ENCODE assay signal across 1 cellular context in the genomic region with DNA sequence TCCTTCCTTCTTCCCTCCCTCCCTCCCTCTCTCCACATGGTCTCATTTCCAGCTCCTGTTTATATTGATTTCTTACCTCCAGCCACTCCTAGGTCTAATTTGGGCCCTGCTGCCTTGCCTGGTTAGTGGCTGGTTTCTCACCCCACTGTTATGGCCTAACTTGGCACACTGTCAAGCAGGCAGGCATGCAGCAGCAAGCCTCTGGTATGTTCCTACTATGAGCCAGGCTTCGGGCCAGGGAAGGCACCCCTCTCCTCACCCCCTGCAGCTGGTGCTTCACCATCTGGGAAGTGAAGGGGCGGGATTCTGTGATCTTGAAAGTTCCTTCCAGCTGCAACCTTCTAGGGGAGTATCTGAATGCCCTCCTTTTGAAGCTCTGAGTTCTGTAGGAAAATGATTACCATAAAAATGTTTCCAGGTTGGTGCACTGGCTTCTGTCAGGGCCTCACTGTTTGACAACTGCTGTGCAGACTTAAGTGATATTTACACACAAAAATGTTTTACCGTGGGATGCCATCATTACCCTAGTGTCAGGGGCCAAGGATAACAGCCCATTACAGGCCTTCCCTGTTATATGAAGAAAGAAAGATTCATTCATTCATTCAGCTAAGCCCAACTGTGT.
TF ChIP-seq lines count a peak whose summit lies in the region.

No MANE protein-coding gene starts in this region.

TF ChIP-seq in HEK293, 187 proteins besides CTCF, POLR2A, EP300 and RAD21 (continued from another document):
- TF ChIP-seq ZNF146 (tag by site-specific recombination; IDR thresholded peaks at IDR 0.05) (no peak), ZNF37A (tag by site-specific recombination; IDR thresholded peaks at IDR 0.05) (no peak), ZNF830 (tag by site-specific recombination; IDR thresholded peaks at IDR 0.05; ENCODE audit: low read depth) (no peak), ZFP69B (tag by site-specific recombination; IDR thresholded peaks at IDR 0.05) (no peak), KLF7 (tag by site-specific recombination; IDR thresholded peaks at IDR 0.05; ENCODE audit: borderline replicate concordance) (no peak), ZNF600 (tag by site-specific recombination; IDR thresholded peaks at IDR 0.05) (no peak), ZIC2 (tag by site-specific recombination; IDR thresholded peaks at IDR 0.05) (peak; percentile 36), ZNF248 (tag by site-specific recombination; IDR thresholded peaks at IDR 0.05) (no peak), SCRT1 (tag by site-specific recombination; IDR thresholded peaks at IDR 0.05; ENCODE audit: borderline replicate concordance) (no peak), IKZF3 (tag by site-specific recombination; IDR thresholded peaks at IDR 0.05) (no peak), ZNF544 (tag by site-specific recombination; IDR thresholded peaks at IDR 0.05) (no peak), ZNF701 (tag by site-specific recombination; IDR thresholded peaks at IDR 0.05) (no peak), SALL2 (tag by site-specific recombination; IDR thresholded peaks at IDR 0.05; ENCODE audit: borderline replicate concordance) (no peak), ZNF324 (tag by site-specific recombination; IDR thresholded peaks at IDR 0.05) (no peak), ZNF350 (tag by site-specific recombination; IDR thresholded peaks at IDR 0.05) (no peak), GLIS1 (tag by site-specific recombination; IDR thresholded peaks at IDR 0.05) (0 out of 2 replicates have a peak, but pooled peaks have one; percentile 6), BCL6B (tag by site-specific recombination; IDR thresholded peaks at IDR 0.05) (no peak), ZNF366 (tag by site-specific recombination; conservative IDR thresholded peaks at IDR 0.05) (0 out of 2 replicates have a peak, but pooled peaks have one; percentile 23), ZNF157 (tag by site-specific recombination; IDR thresholded peaks at IDR 0.05) (no peak), ZNF394 (tag by site-specific recombination; IDR thresholded peaks at IDR 0.05; ENCODE audit: borderline replicate concordance) (no peak), TCF7L2 (IDR thresholded peaks at IDR 0.05; ENCODE audit: borderline replicate concordance, low read depth, low read length) (no peak), ZNF18 (tag by site-specific recombination; IDR thresholded peaks at IDR 0.05) (no peak)
- TF ChIP-seq, protein P1, sequence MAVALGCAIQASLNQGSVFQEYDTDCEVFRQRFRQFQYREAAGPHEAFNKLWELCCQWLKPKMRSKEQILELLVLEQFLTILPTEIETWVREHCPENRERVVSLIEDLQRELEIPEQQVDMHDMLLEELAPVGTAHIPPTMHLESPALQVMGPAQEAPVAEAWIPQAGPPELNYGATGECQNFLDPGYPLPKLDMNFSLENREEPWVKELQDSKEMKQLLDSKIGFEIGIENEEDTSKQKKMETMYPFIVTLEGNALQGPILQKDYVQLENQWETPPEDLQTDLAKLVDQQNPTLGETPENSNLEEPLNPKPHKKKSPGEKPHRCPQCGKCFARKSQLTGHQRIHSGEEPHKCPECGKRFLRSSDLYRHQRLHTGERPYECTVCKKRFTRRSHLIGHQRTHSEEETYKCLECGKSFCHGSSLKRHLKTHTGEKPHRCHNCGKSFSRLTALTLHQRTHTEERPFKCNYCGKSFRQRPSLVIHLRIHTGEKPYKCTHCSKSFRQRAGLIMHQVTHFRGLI (tag by site-specific recombination; IDR thresholded peaks at IDR 0.05), result peak; percentile 75; the same call in 1 of the 2 replicates
- TF ChIP-seq, protein P2, sequence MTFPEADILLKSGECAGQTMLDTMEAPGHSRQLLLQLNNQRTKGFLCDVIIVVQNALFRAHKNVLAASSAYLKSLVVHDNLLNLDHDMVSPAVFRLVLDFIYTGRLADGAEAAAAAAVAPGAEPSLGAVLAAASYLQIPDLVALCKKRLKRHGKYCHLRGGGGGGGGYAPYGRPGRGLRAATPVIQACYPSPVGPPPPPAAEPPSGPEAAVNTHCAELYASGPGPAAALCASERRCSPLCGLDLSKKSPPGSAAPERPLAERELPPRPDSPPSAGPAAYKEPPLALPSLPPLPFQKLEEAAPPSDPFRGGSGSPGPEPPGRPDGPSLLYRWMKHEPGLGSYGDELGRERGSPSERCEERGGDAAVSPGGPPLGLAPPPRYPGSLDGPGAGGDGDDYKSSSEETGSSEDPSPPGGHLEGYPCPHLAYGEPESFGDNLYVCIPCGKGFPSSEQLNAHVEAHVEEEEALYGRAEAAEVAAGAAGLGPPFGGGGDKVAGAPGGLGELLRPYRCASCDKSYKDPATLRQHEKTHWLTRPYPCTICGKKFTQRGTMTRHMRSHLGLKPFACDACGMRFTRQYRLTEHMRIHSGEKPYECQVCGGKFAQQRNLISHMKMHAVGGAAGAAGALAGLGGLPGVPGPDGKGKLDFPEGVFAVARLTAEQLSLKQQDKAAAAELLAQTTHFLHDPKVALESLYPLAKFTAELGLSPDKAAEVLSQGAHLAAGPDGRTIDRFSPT (tag by site-specific recombination; IDR thresholded peaks at IDR 0.05), result no peak
- TF ChIP-seq, protein P3, sequence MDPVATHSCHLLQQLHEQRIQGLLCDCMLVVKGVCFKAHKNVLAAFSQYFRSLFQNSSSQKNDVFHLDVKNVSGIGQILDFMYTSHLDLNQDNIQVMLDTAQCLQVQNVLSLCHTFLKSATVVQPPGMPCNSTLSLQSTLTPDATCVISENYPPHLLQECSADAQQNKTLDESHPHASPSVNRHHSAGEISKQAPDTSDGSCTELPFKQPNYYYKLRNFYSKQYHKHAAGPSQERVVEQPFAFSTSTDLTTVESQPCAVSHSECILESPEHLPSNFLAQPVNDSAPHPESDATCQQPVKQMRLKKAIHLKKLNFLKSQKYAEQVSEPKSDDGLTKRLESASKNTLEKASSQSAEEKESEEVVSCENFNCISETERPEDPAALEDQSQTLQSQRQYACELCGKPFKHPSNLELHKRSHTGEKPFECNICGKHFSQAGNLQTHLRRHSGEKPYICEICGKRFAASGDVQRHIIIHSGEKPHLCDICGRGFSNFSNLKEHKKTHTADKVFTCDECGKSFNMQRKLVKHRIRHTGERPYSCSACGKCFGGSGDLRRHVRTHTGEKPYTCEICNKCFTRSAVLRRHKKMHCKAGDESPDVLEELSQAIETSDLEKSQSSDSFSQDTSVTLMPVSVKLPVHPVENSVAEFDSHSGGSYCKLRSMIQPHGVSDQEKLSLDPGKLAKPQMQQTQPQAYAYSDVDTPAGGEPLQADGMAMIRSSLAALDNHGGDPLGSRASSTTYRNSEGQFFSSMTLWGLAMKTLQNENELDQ (tag by site-specific recombination; IDR thresholded peaks at IDR 0.05; ENCODE audit: low read depth), result no peak
- TF ChIP-seq, protein P4, sequence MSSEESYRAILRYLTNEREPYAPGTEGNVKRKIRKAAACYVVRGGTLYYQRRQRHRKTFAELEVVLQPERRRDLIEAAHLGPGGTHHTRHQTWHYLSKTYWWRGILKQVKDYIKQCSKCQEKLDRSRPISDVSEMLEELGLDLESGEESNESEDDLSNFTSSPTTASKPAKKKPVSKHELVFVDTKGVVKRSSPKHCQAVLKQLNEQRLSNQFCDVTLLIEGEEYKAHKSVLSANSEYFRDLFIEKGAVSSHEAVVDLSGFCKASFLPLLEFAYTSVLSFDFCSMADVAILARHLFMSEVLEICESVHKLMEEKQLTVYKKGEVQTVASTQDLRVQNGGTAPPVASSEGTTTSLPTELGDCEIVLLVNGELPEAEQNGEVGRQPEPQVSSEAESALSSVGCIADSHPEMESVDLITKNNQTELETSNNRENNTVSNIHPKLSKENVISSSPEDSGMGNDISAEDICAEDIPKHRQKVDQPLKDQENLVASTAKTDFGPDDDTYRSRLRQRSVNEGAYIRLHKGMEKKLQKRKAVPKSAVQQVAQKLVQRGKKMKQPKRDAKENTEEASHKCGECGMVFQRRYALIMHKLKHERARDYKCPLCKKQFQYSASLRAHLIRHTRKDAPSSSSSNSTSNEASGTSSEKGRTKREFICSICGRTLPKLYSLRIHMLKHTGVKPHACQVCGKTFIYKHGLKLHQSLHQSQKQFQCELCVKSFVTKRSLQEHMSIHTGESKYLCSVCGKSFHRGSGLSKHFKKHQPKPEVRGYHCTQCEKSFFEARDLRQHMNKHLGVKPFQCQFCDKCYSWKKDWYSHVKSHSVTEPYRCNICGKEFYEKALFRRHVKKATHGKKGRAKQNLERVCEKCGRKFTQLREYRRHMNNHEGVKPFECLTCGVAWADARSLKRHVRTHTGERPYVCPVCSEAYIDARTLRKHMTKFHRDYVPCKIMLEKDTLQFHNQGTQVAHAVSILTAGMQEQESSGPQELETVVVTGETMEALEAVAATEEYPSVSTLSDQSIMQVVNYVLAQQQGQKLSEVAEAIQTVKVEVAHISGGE (tag by site-specific recombination; conservative IDR thresholded peaks at IDR 0.05; ENCODE audit: low read depth), result no peak
- TF ChIP-seq, protein P5, sequence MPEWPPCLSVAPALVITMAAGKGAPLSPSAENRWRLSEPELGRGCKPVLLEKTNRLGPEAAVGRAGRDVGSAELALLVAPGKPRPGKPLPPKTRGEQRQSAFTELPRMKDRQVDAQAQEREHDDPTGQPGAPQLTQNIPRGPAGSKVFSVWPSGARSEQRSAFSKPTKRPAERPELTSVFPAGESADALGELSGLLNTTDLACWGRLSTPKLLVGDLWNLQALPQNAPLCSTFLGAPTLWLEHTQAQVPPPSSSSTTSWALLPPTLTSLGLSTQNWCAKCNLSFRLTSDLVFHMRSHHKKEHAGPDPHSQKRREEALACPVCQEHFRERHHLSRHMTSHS (tag by site-specific recombination; IDR thresholded peaks at IDR 0.05), result no peak
